In the genomic region with DNA sequence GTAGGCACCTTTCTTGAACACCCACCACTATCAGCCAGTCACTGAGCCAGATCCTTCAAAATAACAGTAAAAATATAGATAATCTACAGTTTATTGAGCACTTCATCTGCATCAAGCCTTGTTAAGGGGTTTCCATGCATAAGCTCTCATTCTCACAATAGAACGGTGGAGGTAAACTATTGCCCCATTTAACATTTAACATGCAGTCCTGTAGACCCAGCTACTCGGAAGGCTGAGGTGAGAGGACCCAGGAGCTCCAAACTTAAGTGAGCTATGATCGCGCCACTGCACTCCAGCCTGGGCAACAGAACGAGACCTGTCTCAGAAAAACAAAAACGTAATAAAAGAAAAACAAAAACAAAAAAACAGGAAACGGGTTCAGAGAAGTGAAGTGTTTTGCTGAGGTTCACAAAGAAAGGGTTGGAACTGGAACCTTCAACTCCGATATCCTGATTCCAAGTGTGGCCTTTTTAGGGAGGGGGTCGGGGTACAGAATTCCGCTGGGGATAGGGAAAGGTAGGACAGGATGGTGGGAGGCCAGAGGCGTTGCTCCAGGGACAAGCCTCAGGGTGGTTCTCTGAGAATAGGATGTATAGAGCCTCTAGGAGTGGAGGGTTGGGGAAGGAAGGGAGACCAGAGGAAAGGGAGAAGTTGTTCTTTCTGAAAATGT, we compare ENCODE assay signal across 8 cellular contexts. TPM values are rescaled to one million over a fixed set of nuclear protein-coding genes. Genes with fewer than 3 reads are reported as not detected.
A peak's percentile ranks its signal among the peaks of the same experiment; 100 is the strongest.
DNase-seq lines count a peak whose midpoint lies in the region; ATAC-seq and TF ChIP-seq lines count a peak whose summit lies in the region.

No MANE protein-coding gene starts in this region.

- H3K4me1 ChIP-seq in left lung (peaks cover 15 to 76% of the 10 kb centered on the region in 2 donors), thymus (ENCODE audit: control insufficient read depth, insufficient read depth, low read length) (peaks cover 17% of the 10 kb centered on the region)

- DNase-seq in activated T-cell treated with anti-CD3 and anti-CD28 coated beads, Interleukin-2, amount 50 U/mL, for 4 hours: no peak
- DNase-seq in activated T-cell treated with anti-CD3 and anti-CD28 coated beads, Interleukin-2, amount 50 U/mL, for 1 hour: no peak
- DNase-seq in activated naive CD8-positive, alpha-beta T cell treated with anti-CD3 and anti-CD28 coated beads for 36 hours: no peak
- DNase-seq in left lung: no peak

- peak overlapping the region in 1 of 2 donors; percentile 62 for H3K4me3 ChIP-seq in left lung
- peak overlapping the region; percentile 69 for H3K4me3 ChIP-seq in thymus (ENCODE audit: low read length)

- H3K27ac ChIP-seq in left lung: peak overlapping the region; percentile 91 to 92
- peak overlapping the region; percentile 94 for H3K27ac ChIP-seq in thymus (ENCODE audit: low read depth)

- H3K36me3 Mint-ChIP-seq in activated T-cell treated with anti-CD3 and anti-CD28 coated beads, Interleukin-2, amount 50 U/mL, for 4 hours (ENCODE audit: insufficient read depth): no peaks in the 10 kb centered on the region
- H3K36me3 Mint-ChIP-seq in activated naive CD8-positive, alpha-beta T cell treated with anti-CD3 and anti-CD28 coated beads for 36 hours: peaks cover 2% of the 10 kb centered on the region

- intact Hi-C loops in left lung (cut with DNase I): no loop called here

- H3K27ac Mint-ChIP-seq in activated naive CD8-positive, alpha-beta T cell treated with anti-CD3 and anti-CD28 coated beads for 36 hours: peak overlapping the region; percentile 100

- H3K9me3 Mint-ChIP-seq in activated T-cell treated with anti-CD3 and anti-CD28 coated beads, Interleukin-2, amount 50 U/mL, for 4 hours: no peaks in the 10 kb centered on the region
- no peaks in the 10 kb centered on the region for H3K9me3 Mint-ChIP-seq in activated naive CD8-positive, alpha-beta T cell treated with anti-CD3 and anti-CD28 coated beads for 36 hours

- no peaks in the 10 kb centered on the region for H3K9me3 ChIP-seq in left lung
- no peaks in the 10 kb centered on the region for H3K9me3 ChIP-seq in thymus (ENCODE audit: control insufficient read depth)

- no peak for TF ChIP-seq CTCF in left lung (IDR thresholded peaks at IDR 0.05)

- H3K4me3 Mint-ChIP-seq in activated T-cell treated with anti-CD3 and anti-CD28 coated beads, Interleukin-2, amount 50 U/mL, for 4 hours: peak overlapping the region; percentile 98
- peak overlapping the region; percentile 91 for H3K4me3 Mint-ChIP-seq in activated naive CD8-positive, alpha-beta T cell treated with anti-CD3 and anti-CD28 coated beads for 36 hours

- H3K27me3 ChIP-seq in left lung (no peaks in the 10 kb centered on the region), thymus (ENCODE audit: control insufficient read depth, insufficient read depth) (no peaks in the 10 kb centered on the region)

- ATAC-seq in activated T-cell treated with anti-CD3 and anti-CD28 coated beads, Interleukin-2, amount 50 U/mL, for 4 hours: no peak
- ATAC-seq in left lung (no peak), GM18909 (IDR thresholded peaks at IDR 0.05; ENCODE audit: poor library complexity, unreplicated experiment) (no peak), HG03095 (IDR thresholded peaks at IDR 0.05; ENCODE audit: unreplicated experiment) (no peak), GM21423 (IDR thresholded peaks at IDR 0.05; ENCODE audit: unreplicated experiment) (no peak)

- peaks cover 60% of the 10 kb centered on the region for H3K4me1 Mint-ChIP-seq in activated T-cell treated with anti-CD3 and anti-CD28 coated beads, Interleukin-2, amount 50 U/mL, for 4 hours (ENCODE audit: low read depth)
- peaks cover 55% of the 10 kb centered on the region for H3K4me1 Mint-ChIP-seq in activated naive CD8-positive, alpha-beta T cell treated with anti-CD3 and anti-CD28 coated beads for 36 hours

- 77% methylated on average over 11 of the region's 11 CpGs for WGBS in thymus

- H3K27me3 Mint-ChIP-seq in activated T-cell treated with anti-CD3 and anti-CD28 coated beads, Interleukin-2, amount 50 U/mL, for 4 hours (ENCODE audit: low read depth): no peaks in the 10 kb centered on the region
- H3K27me3 Mint-ChIP-seq in activated naive CD8-positive, alpha-beta T cell treated with anti-CD3 and anti-CD28 coated beads for 36 hours: no peaks in the 10 kb centered on the region

- H3K36me3 ChIP-seq in left lung: no peaks in the 10 kb centered on the region
- peaks cover 3% of the 10 kb centered on the region for H3K36me3 ChIP-seq in thymus (ENCODE audit: control insufficient read depth, insufficient read depth)

RNA-seq across cellular contexts. Expression of a gene that starts 11.6 kb away (rescaled TPM):
- total RNA-seq in activated T-cell treated with anti-CD3 and anti-CD28 coated beads, Interleukin-2, amount 50 U/mL, for 4 hours: 10 to 100 TPM; 21.4 to 38.3 (median 27.3) TPM
- total RNA-seq in activated naive CD8-positive, alpha-beta T cell treated with anti-CD3 and anti-CD28 coated beads for 36 hours: 10 to 100 TPM; 35.4 to 36.3 TPM
- 10 to 100 TPM; 14.6 to 17.6 TPM for total RNA-seq in left lung
- polyA plus RNA-seq in thymus: 6.7 TPM

RNA-seq across cellular contexts. Expression of a gene that starts 11.8 kb away (rescaled TPM):
- 100 to 1,000 TPM; 110 to 121 (median 114) TPM for total RNA-seq in activated T-cell treated with anti-CD3 and anti-CD28 coated beads, Interleukin-2, amount 50 U/mL, for 4 hours
- total RNA-seq in activated naive CD8-positive, alpha-beta T cell treated with anti-CD3 and anti-CD28 coated beads for 36 hours: 100 to 1,000 TPM; 180 to 197 TPM
- 100 to 1,000 TPM in 1 of 2 donors, 10 to 100 TPM in 1; 97.5 to 150 TPM for total RNA-seq in left lung
- 431 TPM for polyA plus RNA-seq in thymus

RNA-seq across cellular contexts. Expression of a gene that starts 14.9 kb away (rescaled TPM):
- total RNA-seq in activated T-cell treated with anti-CD3 and anti-CD28 coated beads, Interleukin-2, amount 50 U/mL, for 4 hours: 100 to 1,000 TPM in 1 of 3 donors, 10 to 100 TPM in 2; 91.5 to 103 (median 99.4) TPM
- total RNA-seq in activated naive CD8-positive, alpha-beta T cell treated with anti-CD3 and anti-CD28 coated beads for 36 hours: 100 to 1,000 TPM; 109 to 121 TPM
- total RNA-seq in left lung: 10 to 100 TPM; 65.2 to 74.3 TPM
- 104 TPM for polyA plus RNA-seq in thymus
